Comparison of ENCODE assay signal across 9 cellular contexts in genomic region chr14:64293976-64294671, GRCh38. TPM values are rescaled to one million over a fixed set of nuclear protein-coding genes. Genes with fewer than 3 reads are reported as not detected.
A peak's percentile ranks its signal among the peaks of the same experiment; 100 is the strongest.
DNase-seq lines count a peak whose midpoint lies in the region; ATAC-seq, FAIRE-seq and TF ChIP-seq lines count a peak whose summit lies in the region.
"Had no signal": no experiment of that assay in that cellular context is flagged by ENCODE, and none has a peak within 500 bp of the region (broad histone marks: within the 10 kb centered on the region; RNA-seq: fewer than 3 reads in every experiment).

ESR2 (minus strand) TSS chr14:64294371; CDS start chr14:64282985, 11,386 bp downstream.

- no peaks in the 10 kb centered on the region for H3K79me2 ChIP-seq in GM23248 (ENCODE audit: insufficient read depth)

- H3K36me3 Mint-ChIP-seq in activated T-cell treated with anti-CD3 and anti-CD28 coated beads, Interleukin-2, amount 50 U/mL, for 72 hours (ENCODE audit: insufficient read depth in 2 of 2), result no peaks in the 10 kb centered on the region

- H3K27ac ChIP-seq in GM23248 (no peak within 1 kb of the TSS), foreskin keratinocyte (no peak within 1 kb of the TSS), ovary (peak within 1 kb of the TSS; percentile 8 to 42)

- H3K27me3 ChIP-seq in GM23248 (replicated peaks; ENCODE audit: insufficient read depth), result peaks cover 60% of the 10 kb centered on the region
- peaks cover 11% of the 10 kb centered on the region for H3K27me3 ChIP-seq in foreskin keratinocyte
- no peaks in the 10 kb centered on the region for H3K27me3 ChIP-seq in ovary

- intact Hi-C loops in ovary (cut with DNase I), result loop anchor here (5.0 to 10.0 kb wide), 5 partner anchors 69 to 489 kb away; no protein-coding TSS in a partner anchor

- H3K9ac ChIP-seq in GM23248, result no peak within 1 kb of the TSS

- peak; percentile 19 to 61 for ATAC-seq in activated T-cell treated with anti-CD3 and anti-CD28 coated beads, Interleukin-2, amount 50 U/mL, for 72 hours (replicated peaks in 1 of 2)
- peak; percentile 24 for ATAC-seq in foreskin keratinocyte

- TF ChIP-seq EP300 in ovary (IDR thresholded peaks at IDR 0.05), result no peak

- H3K4me1 Mint-ChIP-seq in activated T-cell treated with anti-CD3 and anti-CD28 coated beads, Interleukin-2, amount 50 U/mL, for 72 hours (ENCODE audit: low read depth), result peaks cover 37% of the 10 kb centered on the region

- TF ChIP-seq CTCF in foreskin keratinocyte (conservative IDR thresholded peaks at IDR 0.05) (peak; percentile 40), ovary (IDR thresholded peaks at IDR 0.05) (peak in 2 of 3 donors; percentile 12 to 32)

- peak within 1 kb of the TSS; percentile 54 for H3K27ac Mint-ChIP-seq in activated T-cell treated with anti-CD3 and anti-CD28 coated beads, Interleukin-2, amount 50 U/mL, for 72 hours

- H3K9me2 ChIP-seq in GM23248 (ENCODE audit: insufficient read depth), result no peaks in the 10 kb centered on the region

- 2% methylated on average over 49 of the region's 49 CpGs for WGBS in GM23248 (ENCODE audit: low coverage in 1 of 2, low lambda C conversion rate in 2 of 2, missing lambda C conversion rate in 2 of 2), 2 experiments
- 1 to 2% (median 1%) methylated on average over 49 of the region's 49 CpGs for WGBS in ovary, 3 donors

- peak within 1 kb of the TSS; percentile 65 for H3K4me3 ChIP-seq in GM23248
- H3K4me3 ChIP-seq in ovary, result peak within 1 kb of the TSS; percentile 43

- FAIRE-seq in GM12892 (lab: Jason Lieb, UNC), result peak; percentile 48
- FAIRE-seq: colon had no signal

- H4K20me1 ChIP-seq in GM23248 (ENCODE audit: insufficient read depth), result no peaks in the 10 kb centered on the region

- peak within 1 kb of the TSS; percentile 58; the same call in 1 of the 2 replicates for H2AFZ ChIP-seq in GM23248

- DNase-seq in GM12892 (ENCODE audit: insufficient read length) (peak; percentile 42), GM23248 (peak; percentile 57), NCI-H1092 treated with DMSO at 0.1 percent for 48 hours (lab: John Stamatoyannopoulos, UW) (peak; percentile 49), foreskin keratinocyte (peak in 1 of 2 donors; percentile 13), ovary (peak; percentile 55 to 73 (median 61)), NCI-H2196 (lab: John Stamatoyannopoulos, UW; ENCODE audit: unreplicated experiment) (no peak), RKO (ENCODE audit: low spot score) (no peak)
- DNase-seq in activated T-cell treated with anti-CD3 and anti-CD28 coated beads, Interleukin-2, amount 50 U/mL, for 72 hours, result peak; percentile 28 to 32

- H3K9me3 Mint-ChIP-seq in activated T-cell treated with anti-CD3 and anti-CD28 coated beads, Interleukin-2, amount 50 U/mL, for 72 hours, result no peaks in the 10 kb centered on the region

- peak within 1 kb of the TSS; percentile 75 for H3K4me2 ChIP-seq in GM23248 (ENCODE audit: unreplicated experiment)

- H3K36me3 ChIP-seq in GM23248 (ENCODE audit: low read depth), result no peaks in the 10 kb centered on the region
- H3K36me3 ChIP-seq in ovary, result no peaks in the 10 kb centered on the region

- peaks cover 26% of the 10 kb centered on the region for H3K27me3 Mint-ChIP-seq in activated T-cell treated with anti-CD3 and anti-CD28 coated beads, Interleukin-2, amount 50 U/mL, for 72 hours (ENCODE audit: low read depth)

- no peaks in the 10 kb centered on the region for H3F3A ChIP-seq in GM23248 (ENCODE audit: insufficient read depth)

- in situ Hi-C loops in GM23248 (cut with MboI), result loop anchor here (10.0 kb wide), 1 partner anchor 269 kb away; no protein-coding TSS in a partner anchor

- H3K9me3 ChIP-seq in GM23248 (ENCODE audit: low read depth) (no peaks in the 10 kb centered on the region), ovary (no peaks in the 10 kb centered on the region)

- peak within 1 kb of the TSS; percentile 83 to 88 for H3K4me3 Mint-ChIP-seq in activated T-cell treated with anti-CD3 and anti-CD28 coated beads, Interleukin-2, amount 50 U/mL, for 72 hours

- TF ChIP-seq POLR2A in GM12892 (IDR thresholded peaks at IDR 0.05; ENCODE audit: low read depth, low read length) (no peak), ovary (IDR thresholded peaks at IDR 0.05) (no peak)

- H3K4me1 ChIP-seq in GM23248 (ENCODE audit: insufficient read depth), result peaks cover 12% of the 10 kb centered on the region
- H3K4me1 ChIP-seq in foreskin keratinocyte, result peaks cover 9% of the 10 kb centered on the region
- peaks cover 6% of the 10 kb centered on the region for H3K4me1 ChIP-seq in ovary (ENCODE audit: insufficient read depth)

RNA-seq across cellular contexts. Expression of gene ESR2, which starts in this region (rescaled TPM):
- polyA plus RNA-seq in GM12892 (2012; ENCODE audit: missing spikeins), result 0.66 TPM
- total RNA-seq in GM23248 (2014; rRNA removed; shearing (Covaris generic)), result not detected in 2 replicates
- polyA plus RNA-seq in GM23248 (2016; fragmentation: Nextera tagmentation; extraction: Ambion mirVana), result not detected in 2 replicates
- total RNA-seq in activated T-cell treated with anti-CD3 and anti-CD28 coated beads, Interleukin-2, amount 50 U/mL, for 72 hours, result 1 to 10 TPM in 1 of 2 donors, under 1 TPM in 1; 0.23 to 1.0 TPM
- 0.04 and 0.10 TPM in 2 replicates for total RNA-seq in foreskin keratinocyte
- not detected in 2 replicates for polyA plus RNA-seq in foreskin keratinocyte
- total RNA-seq in ovary, result 10 to 100 TPM in 5 of 7 donors, 1 to 10 TPM in 2; 7.7 to 26.2 (median 22.3) TPM
- 1 to 10 TPM; 5.1 TPM for polyA plus RNA-seq in ovary

Comparison
In these comparisons a context has a peak if more than half of its experiments do, and no peak if none do; other contexts are left out.
1. Peak in DNase-seq, H3K4me3 ChIP-seq and H3K4me2 ChIP-seq in GM23248; RNA of the gene not detected or under 1 TPM.
2. Peak in ATAC-seq in foreskin keratinocyte; RNA of the gene not detected or under 1 TPM.
3. DNase-seq: peak in GM12892 (single experiment), NCI-H1092 treated with DMSO at 0.1 percent for 48 hours (single experiment), activated T-cell treated with anti-CD3 and anti-CD28 coated beads, Interleukin-2, amount 50 U/mL, for 72 hours (2 of 2) and ovary (5 of 5); none in NCI-H2196 (single experiment) and RKO (single experiment).
4. H3K27ac ChIP-seq: peak in ovary (2 of 2); none in GM23248 (single experiment) and foreskin keratinocyte (single experiment).